Comparison of ENCODE assay signal across 9 cellular contexts in the genomic region with DNA sequence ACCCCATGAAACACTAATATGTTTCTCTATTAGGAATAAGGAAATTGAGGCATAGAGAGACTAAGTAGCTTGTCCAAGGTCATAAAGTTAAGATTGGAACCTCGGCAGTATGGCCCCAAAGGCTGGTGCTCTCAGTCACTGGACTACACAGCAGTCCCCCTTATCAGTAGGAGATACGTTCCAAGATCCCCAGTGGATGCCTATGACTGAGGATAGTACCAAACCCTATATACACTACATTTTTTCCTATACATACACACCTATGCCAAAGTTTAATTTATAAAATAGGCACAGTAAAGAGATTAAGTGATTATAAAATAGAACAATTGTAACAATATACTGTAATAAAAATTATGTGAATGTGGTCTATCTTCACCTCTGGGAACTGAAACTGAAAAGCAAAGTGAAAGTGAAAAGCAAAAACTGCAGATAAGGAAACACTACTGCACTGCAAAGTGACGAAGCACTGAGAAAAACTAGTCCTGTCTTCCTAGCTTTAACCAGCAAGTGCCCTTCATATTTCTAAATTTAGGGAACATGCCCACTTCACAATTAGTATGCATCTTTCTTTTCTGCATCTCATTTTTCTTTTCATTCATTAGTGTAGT.
A peak's percentile ranks its signal among the peaks of the same experiment; 100 is the strongest.
DNase-seq lines count a peak whose midpoint lies in the region; ATAC-seq, FAIRE-seq and TF ChIP-seq lines count a peak whose summit lies in the region.
"Had no signal": no experiment of that assay in that cellular context is flagged by ENCODE, and none has a peak within 500 bp of the region (broad histone marks: within the 10 kb centered on the region; RNA-seq: fewer than 3 reads in every experiment).

No MANE protein-coding gene starts in this region.

- no peaks in the 10 kb centered on the region for H3K36me3 ChIP-seq in pancreas

- WGBS in pancreas, 2 donors = 12 to 17% methylated on average over 3 of the region's 3 CpGs

- H3K4me3 ChIP-seq in pancreas = peak overlapping the region in 1 of 4 donors; percentile 13

- peak overlapping the region in 2 of 4 donors; percentile 22 to 62 for H3K27ac ChIP-seq in pancreas

- peaks cover 6% of the 10 kb centered on the region for H3K36me3 Mint-ChIP-seq in central memory CD8-positive, alpha-beta T cell (ENCODE audit: insufficient read depth)

- no peaks in the 10 kb centered on the region for H3K27me3 ChIP-seq in pancreas

- peaks cover 10% of the 10 kb centered on the region for H3K4me1 Mint-ChIP-seq in central memory CD8-positive, alpha-beta T cell

- peaks cover 0 to 9% (median 0%) of the 10 kb centered on the region in 3 donors for H3K4me1 ChIP-seq in pancreas

- intact Hi-C loops in pancreas (cut with DNase I) = loop anchor here in 1 of 3 donors (10.0 kb wide), 1 partner anchor 104 kb away; a partner anchor contains a TSS

- H3K9me3 ChIP-seq in pancreas = no peaks in the 10 kb centered on the region

- peak overlapping the region; percentile 85 for H3K27ac Mint-ChIP-seq in central memory CD8-positive, alpha-beta T cell (ENCODE audit: low read depth)

- no peaks in the 10 kb centered on the region for H3K9me3 Mint-ChIP-seq in central memory CD8-positive, alpha-beta T cell

- H3K27me3 Mint-ChIP-seq in central memory CD8-positive, alpha-beta T cell = no peaks in the 10 kb centered on the region

- FAIRE-seq in GM19239 (lab: Jason Lieb, UNC) (peak; percentile 99), pancreas (lab: Jason Lieb, UNC) (no peak)

- ATAC-seq in HG03139 (IDR thresholded peaks at IDR 0.05; ENCODE audit: unreplicated experiment) = peak; percentile 20
- ATAC-seq in central memory CD8-positive, alpha-beta T cell (replicated peaks; ENCODE audit: extremely low read depth, poor library complexity, severe bottlenecking) = peak; percentile 75
- ATAC-seq in pancreas = peak in 3 of 4 donors; percentile 65 to 86 (median 80)
- ATAC-seq in GM19395 (IDR thresholded peaks at IDR 0.05; ENCODE audit: unreplicated experiment) = no peak

- no peak for TF ChIP-seq CTCF in pancreas (IDR thresholded peaks at IDR 0.05)

- peak overlapping the region; percentile 58 for H3K4me3 Mint-ChIP-seq in central memory CD8-positive, alpha-beta T cell

- DNase-seq in GM19239 (ENCODE audit: insufficient read length, low spot score) (no peak), pancreas (no peak), NCI-H1436 (lab: John Stamatoyannopoulos, UW) (no peak), ureter (ENCODE audit: low spot score) (no peak)
- DNase-seq in central memory CD8-positive, alpha-beta T cell (ENCODE audit: low spot score in 2 of 2) = no peak
- DNase-seq: hippocampal formation, NCI-H1105 treated with DMSO at 0.1 percent for 48 hours had no signal
